8 cellular contexts compared by ENCODE assay signal in genomic region chr11:65225284-65226102, GRCh38. TPM values are rescaled to one million over a fixed set of nuclear protein-coding genes. Genes with fewer than 3 reads are reported as not detected.
DNase-seq lines count a peak whose midpoint lies in the region; ATAC-seq, FAIRE-seq and TF ChIP-seq lines count a peak whose summit lies in the region.

No MANE protein-coding gene starts in this region.

- TF ChIP-seq CTCF in endothelial cell of umbilical vein (IDR thresholded peaks at IDR 0.05; ENCODE audit: extremely low read depth in 1 of 2, insufficient read depth in 1 of 2, low read depth in 1 of 2, low read length in 2 of 2) = peak; percentile 50 to 58

- peaks cover 18% of the 10 kb centered on the region for H3K4me1 ChIP-seq in Karpas-422 (ENCODE audit: low read length)
- peaks cover 20% of the 10 kb centered on the region for H3K4me1 ChIP-seq in endothelial cell of umbilical vein (ENCODE audit: control insufficient read depth, extremely low read depth, insufficient read depth, low read length)
- peaks cover 41% of the 10 kb centered on the region for H3K4me1 ChIP-seq in mononuclear cell (ENCODE audit: insufficient read depth, low read length)

- peak; percentile 11 for DNase-seq in COR-L47 (lab: John Stamatoyannopoulos, UW)
- DNase-seq in Karpas-422 = peak; percentile 80
- peak; percentile 79 for DNase-seq in activated CD8-positive, alpha-beta memory T cell treated with anti-CD3 and anti-CD28 coated beads for 24 hours
- DNase-seq in endothelial cell of umbilical vein (ENCODE audit: low read depth, low spot score) = peak; percentile 55
- DNase-seq in stimulated activated CD8-positive, alpha-beta memory T cell treated with anti-CD3 and anti-CD28 coated beads, Interleukin-7, amount 100 ng/mL, for 1 hour (ENCODE audit: low read depth in 2 of 2) = peak; percentile 13 to 29
- no peak for DNase-seq in GF-D8 (lab: John Stamatoyannopoulos, UW)

- dilution Hi-C loops in endothelial cell of umbilical vein (cut with MboI; ENCODE audit: extremely low pct_ligation_motif_present, low sequenced_read_pairs) = no loop called here

- no peaks in the 10 kb centered on the region for H3K36me3 ChIP-seq in Karpas-422 (ENCODE audit: insufficient read depth, low read length)
- no peaks in the 10 kb centered on the region for H3K36me3 ChIP-seq in endothelial cell of umbilical vein (ENCODE audit: control insufficient read depth in 2 of 2, extremely low read depth in 1 of 2, insufficient read depth in 2 of 2, low read length in 2 of 2)

- H3K9ac ChIP-seq in Karpas-422 (ENCODE audit: low read length) (peak overlapping the region; percentile 67), endothelial cell of umbilical vein (replicated peaks; ENCODE audit: extremely low read depth, insufficient read depth, low read length) (peak overlapping the region; percentile 43)

- no peaks in the 10 kb centered on the region for H3K9me1 ChIP-seq in endothelial cell of umbilical vein (replicated peaks; ENCODE audit: control insufficient read depth, extremely low read depth, insufficient read depth, low read length)

- no peaks in the 10 kb centered on the region for H4K20me1 ChIP-seq in Karpas-422 (ENCODE audit: insufficient read depth, low read depth, low read length)
- no peaks in the 10 kb centered on the region for H4K20me1 ChIP-seq in endothelial cell of umbilical vein (replicated peaks; ENCODE audit: control insufficient read depth, extremely low read depth, insufficient read depth, low read length)

- no TSS peak for BruUV-seq in endothelial cell of umbilical vein (replicated peaks; lab: Mats Ljungman, UMichigan)

- H3K27me3 ChIP-seq in Karpas-422 (ENCODE audit: low read length) (no peaks in the 10 kb centered on the region), endothelial cell of umbilical vein (ENCODE audit: control insufficient read depth in 2 of 2, insufficient read depth in 2 of 2, low read length in 2 of 2) (no peaks in the 10 kb centered on the region), mononuclear cell (ENCODE audit: insufficient read depth, low read length) (no peaks in the 10 kb centered on the region)

- no peak for ATAC-seq in HG02623 (IDR thresholded peaks at IDR 0.05; ENCODE audit: unreplicated experiment)

- H3K27ac ChIP-seq in Karpas-422 (ENCODE audit: low read length) (peak overlapping the region; percentile 19; the same call in 1 of the 2 replicates), endothelial cell of umbilical vein (ENCODE audit: insufficient read depth, low read depth, low read length) (peak overlapping the region; percentile 12)

- TF ChIP-seq POLR2A in endothelial cell of umbilical vein (IDR thresholded peaks at IDR 0.05; ENCODE audit: low read depth, low read length) = no peak

- POLR2A ChIA-PET in endothelial cell of umbilical vein (lab: Charles Lee) = interaction anchor here (0.6 kb wide), 1 partner anchor 35 kb away, joined by 5 read pairs; no protein-coding TSS in a partner anchor

- H3K4me3 ChIP-seq in Karpas-422 (ENCODE audit: low read length) (peak overlapping the region; percentile 60), endothelial cell of umbilical vein (replicated peaks in 1 of 3; ENCODE audit: insufficient read depth in 1 of 3, low read depth in 1 of 3, low read length in 3 of 3) (peak overlapping the region; percentile 34 to 65 (median 47)), mononuclear cell (ENCODE audit: low read length) (peak overlapping the region; percentile 45)

- H3K9me2 ChIP-seq in Karpas-422 (replicated peaks; ENCODE audit: insufficient read depth, low read length) = no peaks in the 10 kb centered on the region

- intact Hi-C loops in endothelial cell of umbilical vein (cut with micrococcal nuclease) = loop anchor here (1.0 to 2.0 kb wide), 4 partner anchors 23 to 105 kb away; no protein-coding TSS in a partner anchor

- H2AFZ ChIP-seq in Karpas-422 (ENCODE audit: low read length) (peak overlapping the region; percentile 29), endothelial cell of umbilical vein (ENCODE audit: low read depth, low read length) (peak overlapping the region; percentile 98)

- CTCF ChIA-PET in endothelial cell of umbilical vein (lab: Charles Lee) = interaction anchor here (0.6 to 3.1 kb wide), 29 partner anchors 13 to 381 kb away, joined by 3 to 62 read pairs (median 6); partner anchors contain the start of genes CDC42BPG, CDC42EP2, DPF2 and POLA2

- H3K9me3 ChIP-seq in Karpas-422 (ENCODE audit: low read length) (no peaks in the 10 kb centered on the region), endothelial cell of umbilical vein (replicated peaks; ENCODE audit: control insufficient read depth, insufficient read depth, low read length) (no peaks in the 10 kb centered on the region), mononuclear cell (ENCODE audit: low read depth, low read length) (no peaks in the 10 kb centered on the region)

- peak overlapping the region; percentile 74 for H3K4me2 ChIP-seq in Karpas-422 (ENCODE audit: low read depth, low read length, poor library complexity, severe bottlenecking)
- peak overlapping the region; percentile 89 for H3K4me2 ChIP-seq in endothelial cell of umbilical vein (ENCODE audit: insufficient read depth, low read length)

- H3K79me2 ChIP-seq in Karpas-422 (ENCODE audit: low read length) (no peaks in the 10 kb centered on the region), endothelial cell of umbilical vein (ENCODE audit: control insufficient read depth, insufficient read depth, low read length) (no peaks in the 10 kb centered on the region)

- FAIRE-seq in endothelial cell of umbilical vein (lab: Jason Lieb, UNC) = peak; percentile 86

TF ChIP-seq in endothelial cell of umbilical vein, 7 proteins besides CTCF, POLR2A, EP300 and RAD21:
- no peak for TF ChIP-seq FOS (IDR thresholded peaks at IDR 0.05; ENCODE audit: borderline replicate concordance, insufficient read depth, low read length)
- TF ChIP-seq JUN (IDR thresholded peaks at IDR 0.05; ENCODE audit: borderline replicate concordance, insufficient read depth, insufficient read length, low read depth) = no peak
- no peak for TF ChIP-seq MYC (IDR thresholded peaks at IDR 0.05; ENCODE audit: low read depth, low read length)
- no peak for TF ChIP-seq GATA2 (IDR thresholded peaks at IDR 0.05; ENCODE audit: insufficient read depth, insufficient read length, low read depth, low read length)
- TF ChIP-seq MAX (IDR thresholded peaks at IDR 0.05; ENCODE audit: insufficient read depth, insufficient read length) = no peak
- no peak for TF ChIP-seq POLR2AphosphoS5 (IDR thresholded peaks at IDR 0.05; ENCODE audit: insufficient read depth, low read depth, low read length)
- no peak for TF ChIP-seq EZH2 (IDR thresholded peaks at IDR 0.05; ENCODE audit: borderline replicate concordance, low read depth, low read length, severe bottlenecking)

RNA-seq across cellular contexts. Expression of gene POLA2, which starts 36.3 kb away (rescaled TPM):
- 13.2 and 19.0 TPM in 2 replicates for total RNA-seq in Karpas-422 (2014; rRNA removed; shearing (Covaris generic); ENCODE audit: low replicate concordance)
- total RNA-seq in endothelial cell of umbilical vein (24.0 and 25.4 TPM in 2 replicates), mononuclear cell (12.2 TPM)
- polyA plus RNA-seq in endothelial cell of umbilical vein = 30.0 and 36.2 TPM in 2 replicates
- 25.5 and 28.6 TPM in 2 replicates for polyA plus RNA-seq in endothelial cell of umbilical vein (2011; cell fraction: cytosol; rRNA removed)
- 40.1 and 48.1 TPM in 2 replicates for polyA plus RNA-seq in endothelial cell of umbilical vein (2011; cell fraction: nucleus; rRNA removed)
- 13.7 and 21.1 TPM in 2 replicates for polyA plus RNA-seq in endothelial cell of umbilical vein (2012)
- 31.0 and 41.0 TPM in 2 replicates for polyA minus RNA-seq in endothelial cell of umbilical vein
- 51.4 TPM for polyA minus RNA-seq in endothelial cell of umbilical vein (2011; cell fraction: cytosol; rRNA and poly(A)+ RNA removed)
- 19.8 and 37.0 TPM in 2 replicates for polyA minus RNA-seq in endothelial cell of umbilical vein (2011; cell fraction: nucleus; rRNA and poly(A)+ RNA removed)

RNA-seq across cellular contexts. Expression of gene CAPN1, which starts 43.8 kb away (rescaled TPM):
- total RNA-seq in Karpas-422 (2014; rRNA removed; shearing (Covaris generic); ENCODE audit: low replicate concordance) = 96.5 and 115 TPM in 2 replicates
- 201 and 217 TPM in 2 replicates for total RNA-seq in endothelial cell of umbilical vein
- 218 and 293 TPM in 2 replicates for polyA plus RNA-seq in endothelial cell of umbilical vein
- 104 and 130 TPM in 2 replicates for polyA plus RNA-seq in endothelial cell of umbilical vein (2011; cell fraction: cytosol; rRNA removed)
- 220 and 267 TPM in 2 replicates for polyA plus RNA-seq in endothelial cell of umbilical vein (2011; cell fraction: nucleus; rRNA removed)
- 180 and 197 TPM in 2 replicates for polyA plus RNA-seq in endothelial cell of umbilical vein (2012)
- 155 and 183 TPM in 2 replicates for polyA minus RNA-seq in endothelial cell of umbilical vein
- polyA minus RNA-seq in endothelial cell of umbilical vein (2011; cell fraction: cytosol; rRNA and poly(A)+ RNA removed) = 76.0 TPM
- polyA minus RNA-seq in endothelial cell of umbilical vein (2011; cell fraction: nucleus; rRNA and poly(A)+ RNA removed) = 79.3 and 107 TPM in 2 replicates
- 76.2 TPM for total RNA-seq in mononuclear cell

RNA-seq across cellular contexts. Expression of gene SPDYC, which starts 55.5 kb away (rescaled TPM):
- not detected in 2 replicates for total RNA-seq in Karpas-422 (2014; rRNA removed; shearing (Covaris generic); ENCODE audit: low replicate concordance)
- total RNA-seq in endothelial cell of umbilical vein (not detected in 2 replicates), mononuclear cell (not detected)
- not detected in 2 replicates for polyA plus RNA-seq in endothelial cell of umbilical vein
- polyA plus RNA-seq in endothelial cell of umbilical vein (2011; cell fraction: cytosol; rRNA removed) = not detected in 2 replicates
- polyA plus RNA-seq in endothelial cell of umbilical vein (2011; cell fraction: nucleus; rRNA removed) = not detected in 2 replicates
- polyA plus RNA-seq in endothelial cell of umbilical vein (2012) = not detected in 2 replicates
- 0.40 TPM in 1 of 2 replicates, not detected in the other for polyA minus RNA-seq in endothelial cell of umbilical vein
- polyA minus RNA-seq in endothelial cell of umbilical vein (2011; cell fraction: cytosol; rRNA and poly(A)+ RNA removed) = not detected
- polyA minus RNA-seq in endothelial cell of umbilical vein (2011; cell fraction: nucleus; rRNA and poly(A)+ RNA removed) = not detected in 2 replicates
